Comparison of ENCODE assay signal across 8 cellular contexts in genomic region chr2:88739985-88740600, GRCh38. TPM values are rescaled to one million over a fixed set of nuclear protein-coding genes. Genes with fewer than 3 reads are reported as not detected.
A peak's percentile ranks its signal among the peaks of the same experiment; 100 is the strongest.
DNase-seq lines count a peak whose midpoint lies in the region; ATAC-seq lines count a peak whose summit lies in the region.

No MANE protein-coding gene starts in this region.

- DNase-seq in ELR (ENCODE audit: low read depth) (peak; percentile 71), Kasumi-1 (lab: John Stamatoyannopoulos, UW) (peak; percentile 71 to 82), SJSA1 (ENCODE audit: low read depth in 1 of 2, low spot score in 2 of 2) (peak; percentile 52 to 66), head of caudate nucleus (peak; percentile 19 to 91 (median 79)), pulmonary artery endothelial cell (ENCODE audit: low read depth, low spot score) (peak; percentile 53)
- DNase-seq in activated naive CD4-positive, alpha-beta T cell treated with anti-CD3 and anti-CD28 coated beads for 36 hours = peak; percentile 87

- H3K9me3 Mint-ChIP-seq in activated naive CD4-positive, alpha-beta T cell treated with anti-CD3 and anti-CD28 coated beads for 36 hours = peaks cover 16% of the 10 kb centered on the region

- ATAC-seq in GM21723 (IDR thresholded peaks at IDR 0.05; ENCODE audit: unreplicated experiment) = peak; percentile 94
- no peak for ATAC-seq in HG03139 (IDR thresholded peaks at IDR 0.05; ENCODE audit: unreplicated experiment)

- CTCF ChIA-PET in activated naive CD4-positive, alpha-beta T cell treated with anti-CD3 and anti-CD28 coated beads for 36 hours (lab: Charles Lee) = interaction anchor here (0.6 to 2.5 kb wide), 12 partner anchors 9 to 170 kb away, joined by 3 to 21 read pairs (median 3); no protein-coding TSS in a partner anchor

- peaks cover 28% of the 10 kb centered on the region for H3K36me3 ChIP-seq in SJSA1

- no peak overlapping the region for H3K4me3 ChIP-seq in SJSA1

- H3K27ac Mint-ChIP-seq in activated naive CD4-positive, alpha-beta T cell treated with anti-CD3 and anti-CD28 coated beads for 36 hours = peak overlapping the region; percentile 4

- peaks cover 27% of the 10 kb centered on the region for H3K4me1 Mint-ChIP-seq in activated naive CD4-positive, alpha-beta T cell treated with anti-CD3 and anti-CD28 coated beads for 36 hours (ENCODE audit: low read depth)

- intact Hi-C loops in activated naive CD4-positive, alpha-beta T cell treated with anti-CD3 and anti-CD28 coated beads for 36 hours (cut with micrococcal nuclease) = loop anchor here (1.0 to 5.0 kb wide), 7 partner anchors 21 to 307 kb away; no protein-coding TSS in a partner anchor
- intact Hi-C loops in head of caudate nucleus (cut with DNase I) = no loop called here

- no peaks in the 10 kb centered on the region for H3K9me3 ChIP-seq in SJSA1 (replicated peaks)

- H3K4me1 ChIP-seq in SJSA1 (replicated peaks) = peaks cover 24% of the 10 kb centered on the region

- H3K27ac ChIP-seq in SJSA1 = no peak overlapping the region

- H3K4me3 Mint-ChIP-seq in activated naive CD4-positive, alpha-beta T cell treated with anti-CD3 and anti-CD28 coated beads for 36 hours = no peak overlapping the region

- no peaks in the 10 kb centered on the region for H3K27me3 Mint-ChIP-seq in activated naive CD4-positive, alpha-beta T cell treated with anti-CD3 and anti-CD28 coated beads for 36 hours (ENCODE audit: low read depth)

- H3K36me3 Mint-ChIP-seq in activated naive CD4-positive, alpha-beta T cell treated with anti-CD3 and anti-CD28 coated beads for 36 hours (ENCODE audit: low read depth) = peaks cover 55% of the 10 kb centered on the region

- H3K27me3 ChIP-seq in SJSA1 (replicated peaks) = no peaks in the 10 kb centered on the region

RNA-seq across cellular contexts. Expression of gene RPIA, which starts 48.6 kb away (rescaled TPM):
- 3.8 and 4.9 TPM in 2 replicates for total RNA-seq in SJSA1 (2014; rRNA removed; shearing (Covaris generic))
- 10 to 100 TPM; 67.3 to 70.0 TPM for total RNA-seq in activated naive CD4-positive, alpha-beta T cell treated with anti-CD3 and anti-CD28 coated beads for 36 hours
- 20.7 and 21.7 TPM in 2 replicates for total RNA-seq in pulmonary artery endothelial cell
